13 cellular contexts compared by ENCODE assay signal in the genomic region with DNA sequence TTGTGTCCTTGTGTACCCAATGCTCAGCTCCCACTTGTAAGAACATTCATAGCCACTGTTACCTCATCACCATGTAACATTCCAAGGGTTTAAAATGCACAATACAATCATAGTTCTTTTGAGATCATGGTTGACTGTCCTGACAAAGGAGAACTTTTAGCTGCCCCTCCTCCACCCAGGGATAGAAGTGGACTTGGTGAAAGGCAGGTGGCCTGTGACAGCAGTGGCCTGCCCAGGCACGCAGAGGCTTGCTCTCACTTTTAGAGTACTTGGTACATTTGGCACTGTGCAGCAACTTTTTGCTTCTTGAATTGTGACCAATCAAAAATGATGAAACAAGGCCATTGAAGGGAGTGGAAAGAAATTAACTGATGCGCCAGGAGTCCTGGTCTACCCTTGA.
A peak's percentile ranks its signal among the peaks of the same experiment; 100 is the strongest.
DNase-seq lines count a peak whose midpoint lies in the region; ATAC-seq and TF ChIP-seq lines count a peak whose summit lies in the region.
"Had no signal": no experiment of that assay in that cellular context is flagged by ENCODE, and none has a peak within 500 bp of the region (broad histone marks: within the 10 kb centered on the region; RNA-seq: fewer than 3 reads in every experiment).

No MANE protein-coding gene starts in this region.

- peaks cover 36% of the 10 kb centered on the region for H3K36me3 Mint-ChIP-seq in activated CD4-positive, alpha-beta memory T cell treated with anti-CD3 and anti-CD28 coated beads for 36 hours

- H3K27ac ChIP-seq in foreskin keratinocyte: no peak overlapping the region
- H3K27ac ChIP-seq: RWPE1, transverse colon had no signal

- H3K4me1 Mint-ChIP-seq in activated CD4-positive, alpha-beta memory T cell treated with anti-CD3 and anti-CD28 coated beads for 36 hours (ENCODE audit: low read depth): peaks cover 89% of the 10 kb centered on the region

- intact Hi-C loops in activated CD4-positive, alpha-beta memory T cell treated with anti-CD3 and anti-CD28 coated beads for 36 hours (cut with micrococcal nuclease): loop anchor here (10.0 kb wide), 2 partner anchors 503 to 1667 kb away; a partner anchor contains a TSS

- H3K4me3 Mint-ChIP-seq in activated CD4-positive, alpha-beta memory T cell treated with anti-CD3 and anti-CD28 coated beads for 36 hours: no peak overlapping the region

- CTCF ChIA-PET in activated CD4-positive, alpha-beta memory T cell treated with anti-CD3 and anti-CD28 coated beads for 36 hours (lab: Charles Lee): interaction anchor here (1.2 kb wide), 2 partner anchors 10 to 47 kb away, joined by 3 read pairs; no protein-coding TSS in a partner anchor

- peak; percentile 9 for DNase-seq in NCI-H2171 treated with DMSO at 0.1 percent for 48 hours (lab: John Stamatoyannopoulos, UW)
- DNase-seq in NCI-H2171 (lab: John Stamatoyannopoulos, UW): no peak
- DNase-seq in DMS79 treated with DMSO at 0.1 percent for 48 hours (lab: John Stamatoyannopoulos, UW): peak; percentile 71
- no peak for DNase-seq in activated CD4-positive, alpha-beta memory T cell treated with anti-CD3 and anti-CD28 coated beads for 36 hours
- DNase-seq in foreskin keratinocyte: peak in 1 of 2 donors; percentile 15
- no peak for DNase-seq in DMS153 (lab: John Stamatoyannopoulos, UW)
- no peak for DNase-seq in amygdala (lab: John Stamatoyannopoulos, UW)
- DNase-seq: Caco-2, foreskin fibroblast, mesendoderm, transverse colon had no signal

- TF ChIP-seq CTCF in foreskin keratinocyte (conservative IDR thresholded peaks at IDR 0.05): no peak

- no peaks in the 10 kb centered on the region for H3K27me3 Mint-ChIP-seq in activated CD4-positive, alpha-beta memory T cell treated with anti-CD3 and anti-CD28 coated beads for 36 hours

- H3K27me3 ChIP-seq in foreskin keratinocyte: no peaks in the 10 kb centered on the region
- H3K27me3 ChIP-seq: transverse colon had no signal

- peak overlapping the region; percentile 59 for H3K27ac Mint-ChIP-seq in activated CD4-positive, alpha-beta memory T cell treated with anti-CD3 and anti-CD28 coated beads for 36 hours

- H3K4me1 ChIP-seq in foreskin keratinocyte: no peaks in the 10 kb centered on the region
- H3K4me1 ChIP-seq: Caco-2 had no signal

- POLR2A ChIA-PET in activated CD4-positive, alpha-beta memory T cell treated with anti-CD3 and anti-CD28 coated beads for 36 hours (lab: Charles Lee): interaction anchor here (0.5 to 1.6 kb wide), 2 partner anchors 36 to 1702 kb away, joined by 3 read pairs; no protein-coding TSS in a partner anchor

- ATAC-seq in foreskin keratinocyte (peak; percentile 38), HG03378 (IDR thresholded peaks at IDR 0.05; ENCODE audit: unreplicated experiment) (no peak)

- no peaks in the 10 kb centered on the region for H3K9me3 Mint-ChIP-seq in activated CD4-positive, alpha-beta memory T cell treated with anti-CD3 and anti-CD28 coated beads for 36 hours

Comparison
In these comparisons a context has a peak if more than half of its experiments do, and no peak if none do; other contexts are left out.
1. DNase-seq: peak in NCI-H2171 treated with DMSO at 0.1 percent for 48 hours (single experiment) and DMS79 treated with DMSO at 0.1 percent for 48 hours (single experiment); none in NCI-H2171 (single experiment), activated CD4-positive, alpha-beta memory T cell treated with anti-CD3 and anti-CD28 coated beads for 36 hours (single experiment), DMS153 (single experiment) and amygdala (0 of 56).